8 cellular contexts compared by ENCODE assay signal in genomic region chr18:51195086-51195601, GRCh38. TPM values are rescaled to one million over a fixed set of nuclear protein-coding genes. Genes with fewer than 3 reads are reported as not detected.
DNase-seq lines count a peak whose midpoint lies in the region; ATAC-seq and TF ChIP-seq lines count a peak whose summit lies in the region.

No MANE protein-coding gene starts in this region.

- H3K27me3 ChIP-seq in GM23248 (replicated peaks; ENCODE audit: insufficient read depth): no peaks in the 10 kb centered on the region
- H3K27me3 ChIP-seq in skeletal muscle satellite cell (ENCODE audit: control insufficient read depth, insufficient read depth, low read length): no peaks in the 10 kb centered on the region

- H3K4me3 ChIP-seq in GM23248 (peak overlapping the region; percentile 94), SK-N-MC (peak overlapping the region; percentile 92), fibroblast of pulmonary artery (replicated peaks; ENCODE audit: low read depth, low read length) (peak overlapping the region; percentile 81), skeletal muscle satellite cell (ENCODE audit: low read length) (peak overlapping the region; percentile 80)

- H3K36me3 ChIP-seq in GM23248 (ENCODE audit: low read depth): no peaks in the 10 kb centered on the region
- peaks cover 7% of the 10 kb centered on the region for H3K36me3 ChIP-seq in SK-N-MC (ENCODE audit: insufficient read depth, low read length)
- no peaks in the 10 kb centered on the region for H3K36me3 ChIP-seq in skeletal muscle satellite cell (ENCODE audit: insufficient read depth, low read length)

- H4K20me1 ChIP-seq in GM23248 (ENCODE audit: insufficient read depth): peaks cover 33% of the 10 kb centered on the region; the same call in 1 of the 2 replicates

- peaks cover 66% of the 10 kb centered on the region for H3K79me2 ChIP-seq in GM23248 (ENCODE audit: insufficient read depth)

- H3K9me2 ChIP-seq in GM23248 (ENCODE audit: insufficient read depth): no peaks in the 10 kb centered on the region

- peaks cover 29% of the 10 kb centered on the region for H3F3A ChIP-seq in GM23248 (ENCODE audit: insufficient read depth)

- DNase-seq in GM23248: peak; percentile 17
- DNase-seq in SK-N-MC (ENCODE audit: low read depth, low spot score): no peak
- DNase-seq in fibroblast of pulmonary artery (ENCODE audit: low read depth): no peak
- no peak for DNase-seq in cerebellum (ENCODE audit: low spot score)

- ATAC-seq in HG03565 (IDR thresholded peaks at IDR 0.05; ENCODE audit: unreplicated experiment): no peak
- no peak for ATAC-seq in HG03378 (IDR thresholded peaks at IDR 0.05; ENCODE audit: unreplicated experiment)
- ATAC-seq in HG03521 (IDR thresholded peaks at IDR 0.05; ENCODE audit: unreplicated experiment): no peak

- H3K4me1 ChIP-seq in GM23248 (ENCODE audit: insufficient read depth) (peaks cover 47% of the 10 kb centered on the region), skeletal muscle satellite cell (ENCODE audit: control insufficient read depth, insufficient read depth, low read length) (peaks cover 46% of the 10 kb centered on the region)

- TF ChIP-seq CTCF in fibroblast of pulmonary artery (IDR thresholded peaks at IDR 0.05; ENCODE audit: low read length, missing control alignments): no peak

- H3K27ac ChIP-seq in GM23248 (peak overlapping the region; percentile 91), SK-N-MC (no peak overlapping the region)

- WGBS in GM23248 (ENCODE audit: low coverage in 1 of 2, low lambda C conversion rate in 2 of 2, missing lambda C conversion rate in 2 of 2), 2 experiments: 10 to 14% methylated on average over 6 of the region's 6 CpGs

- H3K9me3 ChIP-seq in GM23248 (ENCODE audit: low read depth): no peaks in the 10 kb centered on the region
- no peaks in the 10 kb centered on the region for H3K9me3 ChIP-seq in SK-N-MC (ENCODE audit: low read depth, low read length)
- no peaks in the 10 kb centered on the region for H3K9me3 ChIP-seq in skeletal muscle satellite cell (replicated peaks; ENCODE audit: low read length)

- in situ Hi-C loops in GM23248 (cut with MboI): no loop called here

- H2AFZ ChIP-seq in GM23248: no peak overlapping the region

- H3K4me2 ChIP-seq in GM23248 (ENCODE audit: unreplicated experiment) (peak overlapping the region; percentile 89), skeletal muscle satellite cell (ENCODE audit: low read length) (peak overlapping the region; percentile 85)

- H3K9ac ChIP-seq in GM23248: peak overlapping the region; percentile 98
- peak overlapping the region; percentile 80 for H3K9ac ChIP-seq in SK-N-MC (ENCODE audit: insufficient read length)
- peak overlapping the region; percentile 87 for H3K9ac ChIP-seq in skeletal muscle satellite cell (ENCODE audit: low read depth, low read length)

RNA-seq across cellular contexts. Expression of gene MEX3C, which starts 2.3 kb away (rescaled TPM):
- total RNA-seq in GM23248 (2014; rRNA removed; shearing (Covaris generic)): 44.5 and 50.7 TPM in 2 replicates
- polyA plus RNA-seq in GM23248 (2016; fragmentation: Nextera tagmentation; extraction: Ambion mirVana): 14.5 and 15.2 TPM in 2 replicates
- total RNA-seq in skeletal muscle satellite cell (2012; rRNA removed): 29.5 and 30.4 TPM in 2 replicates
- total RNA-seq in cerebellum: 111 TPM
